In genomic region chrX:71227370-71228062, GRCh38 we compare ENCODE assay signal across 2 cellular contexts.
TF ChIP-seq lines count a peak whose summit lies in the region.

No MANE protein-coding gene starts in this region.

TF ChIP-seq in GM12878, 131 proteins besides CTCF, POLR2A, EP300 and RAD21:
- TF ChIP-seq ZBTB33 (IDR thresholded peaks at IDR 0.05) (no peak), BCL11A (IDR thresholded peaks at IDR 0.05; ENCODE audit: low read depth, low read length) (no peak), RELB (IDR thresholded peaks at IDR 0.05; ENCODE audit: low read depth) (no peak), E4F1 (IDR thresholded peaks at IDR 0.05; ENCODE audit: borderline replicate concordance, partially characterized antibody) (no peak), BCLAF1 (IDR thresholded peaks at IDR 0.05) (no peak), ASH2L (IDR thresholded peaks at IDR 0.05; ENCODE audit: borderline replicate concordance, low read depth) (no peak), SMC3 (IDR thresholded peaks at IDR 0.05; ENCODE audit: borderline replicate concordance, low read length) (peak; percentile 20; the same call in 1 of the 2 replicates)
TF ChIP-seq in GM12878: peak in this region for 1.

TF ChIP-seq in liver, 16 proteins besides CTCF, POLR2A, EP300 and RAD21:
- TF ChIP-seq GABPA (IDR thresholded peaks at IDR 0.05 in 1 of 2, conservative IDR thresholded peaks at IDR 0.05 in 1 of 2), result no peak
- TF ChIP-seq NR2F2 (IDR thresholded peaks at IDR 0.05), result no peak
- TF ChIP-seq HNF4G (IDR thresholded peaks at IDR 0.05), result no peak
- TF ChIP-seq FOXA1 (IDR thresholded peaks at IDR 0.05), result no peak
- TF ChIP-seq YY1 (IDR thresholded peaks at IDR 0.05), result no peak
- TF ChIP-seq TAF1 (conservative IDR thresholded peaks at IDR 0.05), result peak; percentile 21
- TF ChIP-seq MAX (IDR thresholded peaks at IDR 0.05), result no peak
- peak in 1 of 2 donors; percentile 97 for TF ChIP-seq RXRA (IDR thresholded peaks at IDR 0.05)
- no peak for TF ChIP-seq SP1 (IDR thresholded peaks at IDR 0.05)
- TF ChIP-seq REST (IDR thresholded peaks at IDR 0.05), result no peak
- no peak for TF ChIP-seq EGR1 (IDR thresholded peaks at IDR 0.05; ENCODE audit: low read depth in 2 of 2)
- no peak for TF ChIP-seq ZBTB33 (IDR thresholded peaks at IDR 0.05)
- TF ChIP-seq JUND (IDR thresholded peaks at IDR 0.05), result no peak
- no peak for TF ChIP-seq HNF4A (conservative IDR thresholded peaks at IDR 0.05)
- no peak for TF ChIP-seq ATF3 (IDR thresholded peaks at IDR 0.05)
- peak; percentile 3 for TF ChIP-seq FOXA2 (IDR thresholded peaks at IDR 0.05)
